11 cellular contexts compared by ENCODE assay signal in the genomic region with DNA sequence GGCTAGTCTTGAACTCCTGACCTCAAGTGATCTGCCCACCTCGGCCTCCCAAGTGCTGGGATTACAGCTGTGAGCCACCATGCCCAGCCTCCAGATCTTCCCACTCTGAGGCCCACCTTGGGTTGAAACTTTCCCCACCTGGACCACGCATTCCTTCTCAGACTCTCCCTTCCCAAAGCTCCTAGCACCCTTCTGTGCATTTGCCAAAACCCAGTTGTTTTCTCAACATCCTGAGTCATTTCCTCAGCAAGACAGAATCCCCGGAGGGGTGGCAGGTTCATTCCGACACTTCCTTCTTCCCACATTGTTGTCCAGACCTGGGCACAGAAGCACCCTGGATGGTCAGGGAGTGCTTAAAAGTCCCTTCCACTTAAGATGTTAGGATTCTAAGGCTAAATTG. TPM values are rescaled to one million over a fixed set of nuclear protein-coding genes. Genes with fewer than 3 reads are reported as not detected.
A peak's percentile ranks its signal among the peaks of the same experiment; 100 is the strongest.
DNase-seq lines count a peak whose midpoint lies in the region; ATAC-seq, FAIRE-seq and TF ChIP-seq lines count a peak whose summit lies in the region.
"Had no signal": no experiment of that assay in that cellular context is flagged by ENCODE, and none has a peak within 500 bp of the region (broad histone marks: within the 10 kb centered on the region; RNA-seq: fewer than 3 reads in every experiment).

No MANE protein-coding gene starts in this region.

- TF ChIP-seq CTCF in endothelial cell of umbilical vein (IDR thresholded peaks at IDR 0.05; ENCODE audit: extremely low read depth in 1 of 2, insufficient read depth in 1 of 2, low read depth in 1 of 2, low read length in 2 of 2), result no peak
- TF ChIP-seq CTCF in osteocyte (IDR thresholded peaks at IDR 0.05), result no peak

- H3K4me3 ChIP-seq in endothelial cell of umbilical vein (replicated peaks in 1 of 3; ENCODE audit: insufficient read depth in 1 of 3, low read depth in 1 of 3, low read length in 3 of 3), result no peak overlapping the region
- H3K4me3 ChIP-seq: K562 had no signal

- no peak for ATAC-seq in activated CD4-positive, CD25-positive, alpha-beta regulatory T cell treated with anti-CD3 and anti-CD28 coated beads, Interleukin-2, amount 50 U/mL, for 24 hours
- ATAC-seq in HG03139 (IDR thresholded peaks at IDR 0.05; ENCODE audit: unreplicated experiment), result no peak
- ATAC-seq: K562 had no signal

- peaks cover 17% of the 10 kb centered on the region for H3K36me3 Mint-ChIP-seq in osteocyte (ENCODE audit: unreplicated experiment)

- no peaks in the 10 kb centered on the region for H3K27me3 ChIP-seq in endothelial cell of umbilical vein (ENCODE audit: control insufficient read depth in 2 of 2, insufficient read depth in 2 of 2, low read length in 2 of 2)

- no peaks in the 10 kb centered on the region for H3K9me3 ChIP-seq in endothelial cell of umbilical vein (replicated peaks; ENCODE audit: control insufficient read depth, insufficient read depth, low read length)

- H3K79me2 ChIP-seq in endothelial cell of umbilical vein (ENCODE audit: control insufficient read depth, insufficient read depth, low read length), result no peaks in the 10 kb centered on the region

- H3K4me3 Mint-ChIP-seq in osteocyte (ENCODE audit: unreplicated experiment), result no peak overlapping the region

- dilution Hi-C loops in endothelial cell of umbilical vein (cut with MboI; ENCODE audit: extremely low pct_ligation_motif_present, low sequenced_read_pairs), result no loop called here

- BruUV-seq in endothelial cell of umbilical vein (replicated peaks; lab: Mats Ljungman, UMichigan), result no TSS peak

- FAIRE-seq in endothelial cell of umbilical vein (lab: Jason Lieb, UNC), result peak; percentile 98
- FAIRE-seq: colon, K562 had no signal

- H3K27ac Mint-ChIP-seq in osteocyte (ENCODE audit: unreplicated experiment), result peak overlapping the region; percentile 56

- H3K4me1 Mint-ChIP-seq in osteocyte (ENCODE audit: unreplicated experiment), result peaks cover 50% of the 10 kb centered on the region

- peak overlapping the region; percentile 75 for H3K4me2 ChIP-seq in endothelial cell of umbilical vein (ENCODE audit: insufficient read depth, low read length)

- no peaks in the 10 kb centered on the region for H4K20me1 ChIP-seq in endothelial cell of umbilical vein (replicated peaks; ENCODE audit: control insufficient read depth, extremely low read depth, insufficient read depth, low read length)

- H3K9ac ChIP-seq in endothelial cell of umbilical vein (replicated peaks; ENCODE audit: extremely low read depth, insufficient read depth, low read length), result peak overlapping the region; percentile 59

- TF ChIP-seq POLR2A in endothelial cell of umbilical vein (IDR thresholded peaks at IDR 0.05; ENCODE audit: low read depth, low read length), result peak; percentile 67

- H3K9me3 Mint-ChIP-seq in osteocyte (ENCODE audit: unreplicated experiment), result no peaks in the 10 kb centered on the region

- H3K4me1 ChIP-seq in endothelial cell of umbilical vein (ENCODE audit: control insufficient read depth, extremely low read depth, insufficient read depth, low read length), result peaks cover 25% of the 10 kb centered on the region

- no peaks in the 10 kb centered on the region for H3K27me3 Mint-ChIP-seq in osteocyte (ENCODE audit: unreplicated experiment)

- CTCF ChIA-PET in endothelial cell of umbilical vein (lab: Charles Lee), result interaction anchor here (1.2 to 2.3 kb wide), 7 partner anchors 9 to 179 kb away, joined by 4 to 11 read pairs (median 6); partner anchors contain the start of gene INPP5F

- intact Hi-C loops in endothelial cell of umbilical vein (cut with micrococcal nuclease), result loop anchor here (1.0 kb wide), 2 partner anchors 22 to 29 kb away; partner anchors contain the start of gene BAG3

- peaks cover 5 to 10% of the 10 kb centered on the region in 2 experiments for H3K36me3 ChIP-seq in endothelial cell of umbilical vein (ENCODE audit: control insufficient read depth in 2 of 2, extremely low read depth in 1 of 2, insufficient read depth in 2 of 2, low read length in 2 of 2)

- H3K9me1 ChIP-seq in endothelial cell of umbilical vein (replicated peaks; ENCODE audit: control insufficient read depth, extremely low read depth, insufficient read depth, low read length), result no peaks in the 10 kb centered on the region

- POLR2A ChIA-PET in endothelial cell of umbilical vein (lab: Charles Lee), result interaction anchor here (1.6 kb wide), 1 partner anchor 10 kb away, joined by 4 read pairs; no protein-coding TSS in a partner anchor

- H3K27ac ChIP-seq in endothelial cell of umbilical vein (ENCODE audit: insufficient read depth, low read depth, low read length), result peak overlapping the region; percentile 92

- peak; percentile 42 for DNase-seq in AG20443 (ENCODE audit: low spot score)
- DNase-seq in NCI-H460 (ENCODE audit: extremely low read depth, low read depth), result peak; percentile 36
- peak; percentile 86 for DNase-seq in endothelial cell of umbilical vein (ENCODE audit: low read depth, low spot score)
- no peak for DNase-seq in osteocyte (ENCODE audit: extremely low spot score, unreplicated experiment)
- no peak for DNase-seq in NCI-H2196 treated with DMSO at 0.1 percent for 48 hours (lab: John Stamatoyannopoulos, UW; ENCODE audit: unreplicated experiment)
- DNase-seq in activated naive CD4-positive, alpha-beta T cell treated with anti-CD3 and anti-CD28 coated beads, Interleukin-2, amount 50 U/mL, for 16 hours, result no peak
- DNase-seq: stimulated activated CD4-positive, alpha-beta T cell treated with anti-CD3 and anti-CD28 coated beads, Interleukin-1b, Interleukin-23, amount 100 ng/mL, for 48 hours had no signal

- no peak overlapping the region for H2AFZ ChIP-seq in endothelial cell of umbilical vein (ENCODE audit: low read depth, low read length)

TF ChIP-seq in endothelial cell of umbilical vein, 7 proteins besides CTCF, POLR2A, EP300 and RAD21:
- TF ChIP-seq GATA2 (IDR thresholded peaks at IDR 0.05; ENCODE audit: insufficient read depth, insufficient read length, low read depth, low read length), result no peak
- no peak for TF ChIP-seq MYC (IDR thresholded peaks at IDR 0.05; ENCODE audit: low read depth, low read length)
- TF ChIP-seq POLR2AphosphoS5 (IDR thresholded peaks at IDR 0.05; ENCODE audit: insufficient read depth, low read depth, low read length), result peak; percentile 82
- TF ChIP-seq EZH2 (IDR thresholded peaks at IDR 0.05; ENCODE audit: borderline replicate concordance, low read depth, low read length, severe bottlenecking), result no peak
- TF ChIP-seq FOS (IDR thresholded peaks at IDR 0.05; ENCODE audit: borderline replicate concordance, insufficient read depth, low read length), result peak; percentile 80
- TF ChIP-seq JUN (IDR thresholded peaks at IDR 0.05; ENCODE audit: borderline replicate concordance, insufficient read depth, insufficient read length, low read depth), result peak; percentile 79

RNA-seq across cellular contexts. Expression of gene BAG3, which starts 28.9 kb away (rescaled TPM):
- total RNA-seq in NCI-H460 (2014; rRNA removed; shearing (Covaris generic)), result 16.6 and 17.6 TPM in 2 replicates
- 15.0 and 15.9 TPM in 2 replicates for polyA plus RNA-seq in NCI-H460 (2014; cell fraction: nucleus; rRNA removed)
- total RNA-seq in endothelial cell of umbilical vein (65.4 and 66.7 TPM in 2 replicates), osteocyte (40.1 and 41.0 TPM in 2 replicates)
- polyA plus RNA-seq in endothelial cell of umbilical vein, result 22.3 and 25.2 TPM in 2 replicates
- polyA plus RNA-seq in endothelial cell of umbilical vein (2011; cell fraction: cytosol; rRNA removed), result 23.7 and 25.2 TPM in 2 replicates
- 17.6 and 19.2 TPM in 2 replicates for polyA plus RNA-seq in endothelial cell of umbilical vein (2011; cell fraction: nucleus; rRNA removed)
- 73.5 and 76.5 TPM in 2 replicates for polyA plus RNA-seq in endothelial cell of umbilical vein (2012)
- 7.7 and 9.1 TPM in 2 replicates for polyA minus RNA-seq in endothelial cell of umbilical vein
- 8.4 TPM for polyA minus RNA-seq in endothelial cell of umbilical vein (2011; cell fraction: cytosol; rRNA and poly(A)+ RNA removed)
- polyA minus RNA-seq in endothelial cell of umbilical vein (2011; cell fraction: nucleus; rRNA and poly(A)+ RNA removed), result 7.2 and 11.8 TPM in 2 replicates

RNA-seq across cellular contexts. Expression of gene INPP5F, which starts 45.8 kb away (rescaled TPM):
- total RNA-seq in NCI-H460 (2014; rRNA removed; shearing (Covaris generic)), result 8.0 and 9.3 TPM in 2 replicates
- 15.7 and 20.3 TPM in 2 replicates for polyA plus RNA-seq in NCI-H460 (2014; cell fraction: nucleus; rRNA removed)
- 20.3 and 26.6 TPM in 2 replicates for total RNA-seq in endothelial cell of umbilical vein
- 4.5 and 6.1 TPM in 2 replicates for polyA plus RNA-seq in endothelial cell of umbilical vein
- polyA plus RNA-seq in endothelial cell of umbilical vein (2011; cell fraction: cytosol; rRNA removed), result 6.6 and 8.2 TPM in 2 replicates
- 13.1 and 14.7 TPM in 2 replicates for polyA plus RNA-seq in endothelial cell of umbilical vein (2011; cell fraction: nucleus; rRNA removed)
- 28.5 and 29.7 TPM in 2 replicates for polyA plus RNA-seq in endothelial cell of umbilical vein (2012)
- polyA minus RNA-seq in endothelial cell of umbilical vein, result 12.2 and 12.4 TPM in 2 replicates
- 2.0 TPM for polyA minus RNA-seq in endothelial cell of umbilical vein (2011; cell fraction: cytosol; rRNA and poly(A)+ RNA removed)
- polyA minus RNA-seq in endothelial cell of umbilical vein (2011; cell fraction: nucleus; rRNA and poly(A)+ RNA removed), result 12.6 and 34.8 TPM in 2 replicates
- 36.8 and 38.6 TPM in 2 replicates for total RNA-seq in osteocyte

Comparison
In these comparisons a context has a peak if more than half of its experiments do, and no peak if none do; other contexts are left out.
1. DNase-seq: peak in AG20443 (single experiment), NCI-H460 (single experiment) and endothelial cell of umbilical vein (single experiment); none in osteocyte (single experiment), NCI-H2196 treated with DMSO at 0.1 percent for 48 hours (single experiment) and activated naive CD4-positive, alpha-beta T cell treated with anti-CD3 and anti-CD28 coated beads, Interleukin-2, amount 50 U/mL, for 16 hours (single experiment).